ENCODE assay signal across 8 cellular contexts in the genomic region with DNA sequence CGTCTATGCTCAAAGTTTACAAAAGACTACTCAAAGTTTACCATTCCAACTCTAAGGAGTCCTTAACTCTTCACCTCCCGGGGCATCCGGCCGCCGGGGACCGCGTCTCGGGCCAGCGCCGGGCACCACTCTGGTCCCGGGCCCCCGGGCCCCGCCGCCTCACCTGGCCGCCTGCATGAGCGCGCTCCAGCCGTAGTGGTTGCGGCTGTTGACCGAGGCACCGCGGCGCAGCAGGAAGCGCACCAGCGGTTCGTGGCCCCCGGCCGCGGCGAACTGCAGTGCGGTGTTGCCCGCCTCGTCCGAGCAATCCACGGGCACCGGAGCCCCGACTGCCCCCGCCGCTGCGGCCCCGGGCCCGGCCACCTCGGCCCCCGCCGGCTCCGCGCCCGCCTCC. TPM values are rescaled to one million over a fixed set of nuclear protein-coding genes. Genes with fewer than 3 reads are reported as not detected.
A peak's percentile ranks its signal among the peaks of the same experiment; 100 is the strongest.
DNase-seq lines count a peak whose midpoint lies in the region; ATAC-seq and TF ChIP-seq lines count a peak whose summit lies in the region.

No MANE protein-coding gene starts in this region.

- 0% methylated on average over 14 to 30 of the region's 48 CpGs for WGBS in thyroid gland, 2 donors

- TF ChIP-seq CTCF in PC-3 (conservative IDR thresholded peaks at IDR 0.05; ENCODE audit: low read depth, low read length) (no peak), thyroid gland (IDR thresholded peaks at IDR 0.05) (no peak)

- DNase-seq in DMS53 (lab: John Stamatoyannopoulos, UW): peak; percentile 69
- no peak for DNase-seq in DMS53 treated with DMSO at 0.1 percent for 48 hours (lab: John Stamatoyannopoulos, UW; ENCODE audit: unreplicated experiment)
- no peak for DNase-seq in PC-3
- DNase-seq in cerebellar cortex (ENCODE audit: low spot score): peak; percentile 17
- peak; percentile 27 to 44 for DNase-seq in lung microvascular endothelial cell (ENCODE audit: low read depth in 2 of 2)
- peak; percentile 60 to 62 for DNase-seq in thyroid gland
- DNase-seq in DMS79 treated with DMSO at 0.1 percent for 48 hours (lab: John Stamatoyannopoulos, UW): no peak

- H3K36me3 ChIP-seq in PC-3 (ENCODE audit: low read depth, low read length): no peaks in the 10 kb centered on the region
- H3K36me3 ChIP-seq in thyroid gland: no peaks in the 10 kb centered on the region

- H3K9ac ChIP-seq in PC-3 (ENCODE audit: low read length): peak overlapping the region; percentile 49

- H3K4me1 ChIP-seq in PC-3 (ENCODE audit: insufficient read depth, low read length) (peaks cover 22% of the 10 kb centered on the region), thyroid gland (peaks cover 36 to 46% of the 10 kb centered on the region in 2 donors)

- H3K9me3 ChIP-seq in PC-3 (ENCODE audit: low read length): no peaks in the 10 kb centered on the region
- no peaks in the 10 kb centered on the region for H3K9me3 ChIP-seq in thyroid gland

- peak; percentile 26 for ATAC-seq in HG02571 (IDR thresholded peaks at IDR 0.05; ENCODE audit: unreplicated experiment)
- ATAC-seq in PC-3: peak; percentile 48

- H3K27ac ChIP-seq in PC-3 (ENCODE audit: low read length): no peak overlapping the region
- H3K27ac ChIP-seq in thyroid gland: peak overlapping the region; percentile 37 to 81 (median 71)

- intact Hi-C loops in PC-3 (cut with micrococcal nuclease) (no loop called here), thyroid gland (cut with DNase I) (no loop called here)

- H3K4me3 ChIP-seq in PC-3 (ENCODE audit: low read length): peak overlapping the region; percentile 80
- peak overlapping the region in 2 of 3 donors; percentile 54 to 71 for H3K4me3 ChIP-seq in thyroid gland (replicated peaks in 1 of 3)

- H4K20me1 ChIP-seq in PC-3 (ENCODE audit: low read length): peaks cover 5% of the 10 kb centered on the region; the same call in 1 of the 2 replicates

- peak overlapping the region; percentile 86 for H3K4me2 ChIP-seq in PC-3 (ENCODE audit: low read length)

- TF ChIP-seq POLR2A in thyroid gland (IDR thresholded peaks at IDR 0.05): no peak

- H3K27me3 ChIP-seq in PC-3 (ENCODE audit: low read length) (no peaks in the 10 kb centered on the region), thyroid gland (no peaks in the 10 kb centered on the region)

- POLR2A ChIA-PET in PC-3 (lab: Charles Lee; ENCODE audit: unreplicated experiment): interaction anchor here (0.7 kb wide), 1 partner anchor 244 kb away, joined by 3 read pairs; no protein-coding TSS in a partner anchor

- H3F3A ChIP-seq in PC-3 (ENCODE audit: low read length, unreplicated experiment): no peaks in the 10 kb centered on the region

- peak overlapping the region; percentile 72 for H2AFZ ChIP-seq in PC-3 (ENCODE audit: low read length)

- CTCF ChIA-PET in PC-3 (lab: Charles Lee): no interaction called here

- BruUV-seq in PC-3 (replicated peaks; lab: Mats Ljungman, UMichigan): no TSS peak

- peaks cover 37% of the 10 kb centered on the region for H3K79me2 ChIP-seq in PC-3 (ENCODE audit: low read length)

- H3K9me2 ChIP-seq in PC-3 (replicated peaks; ENCODE audit: low read length): no peaks in the 10 kb centered on the region

RNA-seq across cellular contexts. Expression of gene ANKS6, which starts 0.4 kb away (rescaled TPM):
- total RNA-seq in PC-3 (2014; rRNA removed): 27.7 and 39.7 TPM in 2 replicates
- 6.3 and 7.3 TPM in 2 replicates for total RNA-seq in lung microvascular endothelial cell
- total RNA-seq in thyroid gland: 10 to 100 TPM; 42.2 to 56.6 (median 49.9) TPM

RNA-seq across cellular contexts. Expression of gene GALNT12, which starts 11.5 kb away (rescaled TPM):
- total RNA-seq in PC-3 (2014; rRNA removed): 14.8 and 24.8 TPM in 2 replicates
- total RNA-seq in lung microvascular endothelial cell: under 0.01 and 0.22 TPM in 2 replicates
- total RNA-seq in thyroid gland: 10 to 100 TPM; 18.9 to 58.6 (median 36.5) TPM

Comparison
In these comparisons a context has a peak if more than half of its experiments do, and no peak if none do; other contexts are left out.
1. DNase-seq: peak in DMS53 (single experiment), cerebellar cortex (single experiment), lung microvascular endothelial cell (2 of 2) and thyroid gland (2 of 2); none in DMS53 treated with DMSO at 0.1 percent for 48 hours (single experiment), PC-3 (single experiment) and DMS79 treated with DMSO at 0.1 percent for 48 hours (single experiment).
2. RNA of gene GALNT12, which starts 11.5 kb away (total RNA-seq): 18.9 to 58.6 TPM in thyroid gland and 14.8 to 24.8 TPM in PC-3; under 0.01 to 0.22 TPM in lung microvascular endothelial cell; every median in the first group is over 10 times any median in the second.